ENCODE assay signal across 1 cellular context in genomic region chr6:37818536-37819176, GRCh38.
TF ChIP-seq lines count a peak whose summit lies in the region.

No MANE protein-coding gene starts in this region.

TF ChIP-seq in K562, 482 proteins besides CTCF, POLR2A, EP300 and RAD21 (continued from another document and continues in another):
- TF ChIP-seq, protein P1, sequence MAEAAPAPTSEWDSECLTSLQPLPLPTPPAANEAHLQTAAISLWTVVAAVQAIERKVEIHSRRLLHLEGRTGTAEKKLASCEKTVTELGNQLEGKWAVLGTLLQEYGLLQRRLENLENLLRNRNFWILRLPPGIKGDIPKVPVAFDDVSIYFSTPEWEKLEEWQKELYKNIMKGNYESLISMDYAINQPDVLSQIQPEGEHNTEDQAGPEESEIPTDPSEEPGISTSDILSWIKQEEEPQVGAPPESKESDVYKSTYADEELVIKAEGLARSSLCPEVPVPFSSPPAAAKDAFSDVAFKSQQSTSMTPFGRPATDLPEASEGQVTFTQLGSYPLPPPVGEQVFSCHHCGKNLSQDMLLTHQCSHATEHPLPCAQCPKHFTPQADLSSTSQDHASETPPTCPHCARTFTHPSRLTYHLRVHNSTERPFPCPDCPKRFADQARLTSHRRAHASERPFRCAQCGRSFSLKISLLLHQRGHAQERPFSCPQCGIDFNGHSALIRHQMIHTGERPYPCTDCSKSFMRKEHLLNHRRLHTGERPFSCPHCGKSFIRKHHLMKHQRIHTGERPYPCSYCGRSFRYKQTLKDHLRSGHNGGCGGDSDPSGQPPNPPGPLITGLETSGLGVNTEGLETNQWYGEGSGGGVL (CRISPR knock-in tag; IDR thresholded peaks at IDR 0.05): no peak
- TF ChIP-seq ZNF445 (CRISPR knock-in tag; IDR thresholded peaks at IDR 0.05; ENCODE audit: low read depth): no peak
- no peak for TF ChIP-seq RBM15 (IDR thresholded peaks at IDR 0.05; ENCODE audit: insufficient read depth, low read length)
- TF ChIP-seq XRCC3 (IDR thresholded peaks at IDR 0.05): no peak
- no peak for TF ChIP-seq ETS2 (tag; IDR thresholded peaks at IDR 0.05; ENCODE audit: borderline replicate concordance, poor library complexity, severe bottlenecking)
- TF ChIP-seq BRD4 (IDR thresholded peaks at IDR 0.05): peak; percentile 73
- TF ChIP-seq ZC3H4 (CRISPR knock-in tag; IDR thresholded peaks at IDR 0.05; ENCODE audit: borderline replicate concordance): peak; percentile 80; the same call in 1 of the 2 replicates
- TF ChIP-seq CREB5 (CRISPR knock-in tag; IDR thresholded peaks at IDR 0.05): no peak
- TF ChIP-seq ZSCAN29 (IDR thresholded peaks at IDR 0.05): no peak
- TF ChIP-seq PHB (CRISPR knock-in tag; IDR thresholded peaks at IDR 0.05): no peak
- no peak for TF ChIP-seq ZNF780A (CRISPR knock-in tag; IDR thresholded peaks at IDR 0.05)
- TF ChIP-seq, protein P2, sequence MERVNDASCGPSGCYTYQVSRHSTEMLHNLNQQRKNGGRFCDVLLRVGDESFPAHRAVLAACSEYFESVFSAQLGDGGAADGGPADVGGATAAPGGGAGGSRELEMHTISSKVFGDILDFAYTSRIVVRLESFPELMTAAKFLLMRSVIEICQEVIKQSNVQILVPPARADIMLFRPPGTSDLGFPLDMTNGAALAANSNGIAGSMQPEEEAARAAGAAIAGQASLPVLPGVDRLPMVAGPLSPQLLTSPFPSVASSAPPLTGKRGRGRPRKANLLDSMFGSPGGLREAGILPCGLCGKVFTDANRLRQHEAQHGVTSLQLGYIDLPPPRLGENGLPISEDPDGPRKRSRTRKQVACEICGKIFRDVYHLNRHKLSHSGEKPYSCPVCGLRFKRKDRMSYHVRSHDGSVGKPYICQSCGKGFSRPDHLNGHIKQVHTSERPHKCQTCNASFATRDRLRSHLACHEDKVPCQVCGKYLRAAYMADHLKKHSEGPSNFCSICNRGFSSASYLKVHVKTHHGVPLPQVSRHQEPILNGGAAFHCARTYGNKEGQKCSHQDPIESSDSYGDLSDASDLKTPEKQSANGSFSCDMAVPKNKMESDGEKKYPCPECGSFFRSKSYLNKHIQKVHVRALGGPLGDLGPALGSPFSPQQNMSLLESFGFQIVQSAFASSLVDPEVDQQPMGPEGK (CRISPR knock-in tag; IDR thresholded peaks at IDR 0.05; ENCODE audit: borderline replicate concordance): no peak; the same call in 1 of the 2 replicates
- TF ChIP-seq CBFA2T2 (conservative IDR thresholded peaks at IDR 0.05): no peak
- no peak for TF ChIP-seq HEY1 (CRISPR knock-in tag; IDR thresholded peaks at IDR 0.05; ENCODE audit: borderline replicate concordance)
- TF ChIP-seq AFF1 (IDR thresholded peaks at IDR 0.05; ENCODE audit: low read depth in 1 of 2, partially characterized antibody in 2 of 2): peak; percentile 39 to 61
- TF ChIP-seq RBBP5 (IDR thresholded peaks at IDR 0.05; ENCODE audit: borderline replicate concordance, insufficient read depth, low read length, poor library complexity, severe bottlenecking): peak; percentile 33
- TF ChIP-seq, protein P3, sequence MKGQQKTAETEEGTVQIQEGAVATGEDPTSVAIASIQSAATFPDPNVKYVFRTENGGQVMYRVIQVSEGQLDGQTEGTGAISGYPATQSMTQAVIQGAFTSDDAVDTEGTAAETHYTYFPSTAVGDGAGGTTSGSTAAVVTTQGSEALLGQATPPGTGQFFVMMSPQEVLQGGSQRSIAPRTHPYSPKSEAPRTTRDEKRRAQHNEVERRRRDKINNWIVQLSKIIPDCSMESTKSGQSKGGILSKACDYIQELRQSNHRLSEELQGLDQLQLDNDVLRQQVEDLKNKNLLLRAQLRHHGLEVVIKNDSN (CRISPR knock-in tag; IDR thresholded peaks at IDR 0.05): no peak
- TF ChIP-seq PTRF (tag; IDR thresholded peaks at IDR 0.05): no peak
- no peak for TF ChIP-seq TAL1 (IDR thresholded peaks at IDR 0.05)
- no peak for TF ChIP-seq FOXJ3 (CRISPR knock-in tag; IDR thresholded peaks at IDR 0.05)
- TF ChIP-seq, protein P4, sequence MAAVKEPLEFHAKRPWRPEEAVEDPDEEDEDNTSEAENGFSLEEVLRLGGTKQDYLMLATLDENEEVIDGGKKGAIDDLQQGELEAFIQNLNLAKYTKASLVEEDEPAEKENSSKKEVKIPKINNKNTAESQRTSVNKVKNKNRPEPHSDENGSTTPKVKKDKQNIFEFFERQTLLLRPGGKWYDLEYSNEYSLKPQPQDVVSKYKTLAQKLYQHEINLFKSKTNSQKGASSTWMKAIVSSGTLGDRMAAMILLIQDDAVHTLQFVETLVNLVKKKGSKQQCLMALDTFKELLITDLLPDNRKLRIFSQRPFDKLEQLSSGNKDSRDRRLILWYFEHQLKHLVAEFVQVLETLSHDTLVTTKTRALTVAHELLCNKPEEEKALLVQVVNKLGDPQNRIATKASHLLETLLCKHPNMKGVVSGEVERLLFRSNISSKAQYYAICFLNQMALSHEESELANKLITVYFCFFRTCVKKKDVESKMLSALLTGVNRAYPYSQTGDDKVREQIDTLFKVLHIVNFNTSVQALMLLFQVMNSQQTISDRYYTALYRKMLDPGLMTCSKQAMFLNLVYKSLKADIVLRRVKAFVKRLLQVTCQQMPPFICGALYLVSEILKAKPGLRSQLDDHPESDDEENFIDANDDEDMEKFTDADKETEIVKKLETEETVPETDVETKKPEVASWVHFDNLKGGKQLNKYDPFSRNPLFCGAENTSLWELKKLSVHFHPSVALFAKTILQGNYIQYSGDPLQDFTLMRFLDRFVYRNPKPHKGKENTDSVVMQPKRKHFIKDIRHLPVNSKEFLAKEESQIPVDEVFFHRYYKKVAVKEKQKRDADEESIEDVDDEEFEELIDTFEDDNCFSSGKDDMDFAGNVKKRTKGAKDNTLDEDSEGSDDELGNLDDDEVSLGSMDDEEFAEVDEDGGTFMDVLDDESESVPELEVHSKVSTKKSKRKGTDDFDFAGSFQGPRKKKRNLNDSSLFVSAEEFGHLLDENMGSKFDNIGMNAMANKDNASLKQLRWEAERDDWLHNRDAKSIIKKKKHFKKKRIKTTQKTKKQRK (IDR thresholded peaks at IDR 0.05; ENCODE audit: borderline replicate concordance, low read depth, low read length): no peak
- peak; percentile 62; the same call in 1 of the 2 replicates for TF ChIP-seq ZBTB17 (CRISPR knock-in tag; IDR thresholded peaks at IDR 0.05)
- no peak; the same call in 1 of the 2 replicates for TF ChIP-seq RNF2 (IDR thresholded peaks at IDR 0.05)
- TF ChIP-seq ZBED1 (IDR thresholded peaks at IDR 0.05): no peak; the same call in 1 of the 2 replicates
- no peak for TF ChIP-seq ZNF407 (IDR thresholded peaks at IDR 0.05; ENCODE audit: low read depth)
- 0 out of 2 replicates have a peak, but pooled peaks have one; percentile 8 for TF ChIP-seq LCOR (CRISPR knock-in tag; IDR thresholded peaks at IDR 0.05)
- no peak for TF ChIP-seq NUFIP1 (IDR thresholded peaks at IDR 0.05; ENCODE audit: partially characterized antibody)
- no peak for TF ChIP-seq SNRNP70 (optimal IDR thresholded peaks at IDR 0.05; ENCODE audit: low read depth, low read length)
- no peak for TF ChIP-seq HDAC8 (tag; IDR thresholded peaks at IDR 0.05)
- TF ChIP-seq HMG20B (CRISPR knock-in tag; IDR thresholded peaks at IDR 0.05): no peak
- TF ChIP-seq BRCA1 (IDR thresholded peaks at IDR 0.05): no peak
- TF ChIP-seq BRCA1 (CRISPR knock-in tag; IDR thresholded peaks at IDR 0.05): no peak
- TF ChIP-seq, protein P5, sequence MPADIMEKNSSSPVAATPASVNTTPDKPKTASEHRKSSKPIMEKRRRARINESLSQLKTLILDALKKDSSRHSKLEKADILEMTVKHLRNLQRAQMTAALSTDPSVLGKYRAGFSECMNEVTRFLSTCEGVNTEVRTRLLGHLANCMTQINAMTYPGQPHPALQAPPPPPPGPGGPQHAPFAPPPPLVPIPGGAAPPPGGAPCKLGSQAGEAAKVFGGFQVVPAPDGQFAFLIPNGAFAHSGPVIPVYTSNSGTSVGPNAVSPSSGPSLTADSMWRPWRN (IDR thresholded peaks at IDR 0.05; ENCODE audit: low read depth): no peak
